Comparison of ENCODE assay signal across 8 cellular contexts in genomic region chr17:82023447-82024241, GRCh38. TPM values are rescaled to one million over a fixed set of nuclear protein-coding genes. Genes with fewer than 3 reads are reported as not detected.
DNase-seq lines count a peak whose midpoint lies in the region; ATAC-seq and TF ChIP-seq lines count a peak whose summit lies in the region.

No MANE protein-coding gene starts in this region.

- H3K27ac Mint-ChIP-seq in activated CD4-positive, alpha-beta memory T cell treated with anti-CD3 and anti-CD28 coated beads, Interleukin-2, amount 10 ng/mL, durations not matched to agents 7 days and 5 days: peak overlapping the region; percentile 35

- ATAC-seq in GM18511 (IDR thresholded peaks at IDR 0.05; ENCODE audit: unreplicated experiment) (peak; percentile 3), heart right ventricle (peak in 3 of 8 donors; percentile 0 to 3 (median 0)), gastrocnemius medialis (peak in 1 of 2 donors; percentile 4)

- H3K4me3 ChIP-seq in BJ (ENCODE audit: low read depth, low read length) (peak overlapping the region; percentile 75), heart right ventricle (peak overlapping the region; percentile 75 to 100 (median 89)), gastrocnemius medialis (peak overlapping the region; percentile 76 to 92 (median 84))

- peak overlapping the region; percentile 82 for H3K4me3 Mint-ChIP-seq in activated CD4-positive, alpha-beta memory T cell treated with anti-CD3 and anti-CD28 coated beads, Interleukin-2, amount 10 ng/mL, durations not matched to agents 7 days and 5 days

- no peaks in the 10 kb centered on the region for H3K27me3 Mint-ChIP-seq in activated CD4-positive, alpha-beta memory T cell treated with anti-CD3 and anti-CD28 coated beads, Interleukin-2, amount 10 ng/mL, durations not matched to agents 7 days and 5 days

- WGBS in heart right ventricle, 2 donors: 7% methylated on average over 52 to 55 of the region's 55 CpGs

- H3K27ac ChIP-seq in heart right ventricle: peak overlapping the region in 9 of 10 donors; percentile 32 to 74 (median 53)
- H3K27ac ChIP-seq in gastrocnemius medialis: peak overlapping the region; percentile 19 to 56 (median 30)

- no peaks in the 10 kb centered on the region for H3K9me3 Mint-ChIP-seq in activated CD4-positive, alpha-beta memory T cell treated with anti-CD3 and anti-CD28 coated beads, Interleukin-2, amount 10 ng/mL, durations not matched to agents 7 days and 5 days

- TF ChIP-seq POLR2A in gastrocnemius medialis (IDR thresholded peaks at IDR 0.05): no peak

- peaks cover 14% of the 10 kb centered on the region for H3K36me3 Mint-ChIP-seq in activated CD4-positive, alpha-beta memory T cell treated with anti-CD3 and anti-CD28 coated beads, Interleukin-2, amount 10 ng/mL, durations not matched to agents 7 days and 5 days (ENCODE audit: low read depth)

- CTCF ChIA-PET in BJ (lab: Yijun Ruan, JAX): interaction anchor here (0.6 to 11.6 kb wide), 9 partner anchors 14 to 1081 kb away, joined by 3 to 218 read pairs (median 7); partner anchors contain the start of genes DCXR, MYADML2 and NOTUM
- CTCF ChIA-PET in activated CD4-positive, alpha-beta memory T cell treated with anti-CD3 and anti-CD28 coated beads, Interleukin-2, amount 10 ng/mL, durations not matched to agents 7 days and 5 days (lab: Charles Lee): interaction anchor here (0.8 to 4.3 kb wide), 6 partner anchors 14 to 153 kb away, joined by 3 to 73 read pairs (median 6); partner anchors contain the start of genes ASPSCR1, DCXR, FASN and NOTUM

- H3K27me3 ChIP-seq in BJ (ENCODE audit: control insufficient read depth, insufficient read depth, low read length) (no peaks in the 10 kb centered on the region), heart right ventricle (no peaks in the 10 kb centered on the region), gastrocnemius medialis (no peaks in the 10 kb centered on the region)

- no peak for TF ChIP-seq CTCF in BJ (IDR thresholded peaks at IDR 0.05; ENCODE audit: insufficient read depth, low read depth, low read length)
- no peak for TF ChIP-seq CTCF in heart right ventricle (IDR thresholded peaks at IDR 0.05)
- no peak for TF ChIP-seq CTCF in gastrocnemius medialis (IDR thresholded peaks at IDR 0.05 in 4 of 5, conservative IDR thresholded peaks at IDR 0.05 in 1 of 5)

- H3K4me1 ChIP-seq in heart right ventricle (peaks cover 19 to 34% (median 29%) of the 10 kb centered on the region in 9 donors), gastrocnemius medialis (peaks cover 25 to 48% of the 10 kb centered on the region in 2 donors)

- DNase-seq in BJ (ENCODE audit: low read depth) (no peak), HT-29 (ENCODE audit: low spot score) (peak; percentile 27), heart right ventricle (no peak), gastrocnemius medialis (no peak), G401 (ENCODE audit: low spot score) (no peak), midbrain (lab: John Stamatoyannopoulos, UW) (no peak)
- DNase-seq in activated CD4-positive, alpha-beta memory T cell treated with anti-CD3 and anti-CD28 coated beads, Interleukin-2, amount 10 ng/mL, durations not matched to agents 7 days and 5 days: no peak

- POLR2A ChIA-PET in BJ (lab: Charles Lee): interaction anchor here (0.7 to 1.4 kb wide), 3 partner anchors 14 to 70 kb away, joined by 4 to 19 read pairs (median 5); partner anchors contain the start of gene DCXR
- POLR2A ChIA-PET in activated CD4-positive, alpha-beta memory T cell treated with anti-CD3 and anti-CD28 coated beads, Interleukin-2, amount 10 ng/mL, durations not matched to agents 7 days and 5 days (lab: Charles Lee): interaction anchor here (0.7 to 5.1 kb wide), 14 partner anchors 13 to 496 kb away, joined by 3 to 41 read pairs (median 4); partner anchors contain the start of genes ARHGDIA, DCXR, FASN and FOXK2

- H3K36me3 ChIP-seq in BJ (ENCODE audit: control insufficient read depth, insufficient read depth, low read length) (peaks cover 10% of the 10 kb centered on the region), heart right ventricle (peaks cover 0 to 9% (median 0%) of the 10 kb centered on the region in 9 donors), gastrocnemius medialis (no peaks in the 10 kb centered on the region)

- intact Hi-C loops in heart right ventricle (cut with DNase I): no loop called here
- intact Hi-C loops in gastrocnemius medialis (cut with DNase I; ENCODE audit: low total_unique reads): loop anchor here (1.0 kb wide), 3 partner anchors 14 to 163 kb away; partner anchors contain the start of genes ASPSCR1, DCXR and P4HB

- peaks cover 39% of the 10 kb centered on the region for H3K4me1 Mint-ChIP-seq in activated CD4-positive, alpha-beta memory T cell treated with anti-CD3 and anti-CD28 coated beads, Interleukin-2, amount 10 ng/mL, durations not matched to agents 7 days and 5 days

- in situ Hi-C loops in gastrocnemius medialis (cut with MboI; ENCODE audit: low sequenced_read_pairs in 4 of 4) (loop anchor here in 1 of 4 donors (5.0 kb wide), 1 partner anchor 61 kb away; the partner anchor contains the start of gene NOTUM), G401 (cut with HindIII; ENCODE audit: low sequenced_read_pairs) (no loop called here)

- no peaks in the 10 kb centered on the region for H3K9me3 ChIP-seq in heart right ventricle
- H3K9me3 ChIP-seq in gastrocnemius medialis: no peaks in the 10 kb centered on the region

RNA-seq across cellular contexts. Expression of gene LRRC45, which starts 0.5 kb away (rescaled TPM):
- polyA plus RNA-seq in BJ (2011; rRNA removed) (4.1 and 6.0 TPM in 2 replicates), heart right ventricle (1 to 10 TPM; 6.7 to 7.7 TPM)
- 3.1 and 3.7 TPM in 2 replicates for polyA minus RNA-seq in BJ (2011; rRNA and poly(A)+ RNA removed)
- total RNA-seq in HT-29 (2014; rRNA removed; shearing (Covaris generic)): 83.2 and 88.4 TPM in 2 replicates
- 10 to 100 TPM; 34.8 to 35.5 TPM for total RNA-seq in activated CD4-positive, alpha-beta memory T cell treated with anti-CD3 and anti-CD28 coated beads, Interleukin-2, amount 10 ng/mL, durations not matched to agents 7 days and 5 days
- total RNA-seq in heart right ventricle (10 to 100 TPM in 1 of 10 donors, 1 to 10 TPM in 9; 2.2 to 10.4 (median 3.1) TPM), gastrocnemius medialis (1 to 10 TPM; 1.1 to 5.0 (median 3.8) TPM)
- total RNA-seq in G401 (2014; rRNA removed; shearing (Covaris generic)): 21.2 and 25.1 TPM in 2 replicates

RNA-seq across cellular contexts. Expression of gene CENPX, which starts 1.0 kb away (rescaled TPM):
- polyA plus RNA-seq in BJ (2011; rRNA removed) (40.4 and 57.0 TPM in 2 replicates), heart right ventricle (100 to 1,000 TPM in 1 of 2 donors, 10 to 100 TPM in 1; 48.6 to 132 TPM)
- polyA minus RNA-seq in BJ (2011; rRNA and poly(A)+ RNA removed): 10.4 and 14.0 TPM in 2 replicates
- total RNA-seq in HT-29 (2014; rRNA removed; shearing (Covaris generic)): 297 and 339 TPM in 2 replicates
- total RNA-seq in activated CD4-positive, alpha-beta memory T cell treated with anti-CD3 and anti-CD28 coated beads, Interleukin-2, amount 10 ng/mL, durations not matched to agents 7 days and 5 days: 10 to 100 TPM; 52.7 to 54.7 TPM
- total RNA-seq in heart right ventricle (10 to 100 TPM; 15.8 to 37.4 (median 20.6) TPM), gastrocnemius medialis (10 to 100 TPM; 41.2 to 62.7 (median 57.0) TPM)
- total RNA-seq in G401 (2014; rRNA removed; shearing (Covaris generic)): 57.8 and 109 TPM in 2 replicates

RNA-seq across cellular contexts. Expression of gene RAC3, which starts 7.8 kb away (rescaled TPM):
- 7.5 and 11.5 TPM in 2 replicates for polyA plus RNA-seq in BJ (2011; rRNA removed)
- polyA minus RNA-seq in BJ (2011; rRNA and poly(A)+ RNA removed): 4.7 and 5.1 TPM in 2 replicates
- 68.7 and 71.3 TPM in 2 replicates for total RNA-seq in HT-29 (2014; rRNA removed; shearing (Covaris generic))
- 1 to 10 TPM; 7.9 to 8.1 TPM for total RNA-seq in activated CD4-positive, alpha-beta memory T cell treated with anti-CD3 and anti-CD28 coated beads, Interleukin-2, amount 10 ng/mL, durations not matched to agents 7 days and 5 days
- total RNA-seq in heart right ventricle: 1 to 10 TPM in 6 of 10 donors, under 1 TPM in 4; 0.82 to 1.6 (median 1.1) TPM
- 1 to 10 TPM; 1.5 to 3.3 TPM for polyA plus RNA-seq in heart right ventricle
- total RNA-seq in gastrocnemius medialis: 1 to 10 TPM in 1 of 4 donors, under 1 TPM in 1, not detected in 2; 0.42 to 2.0 TPM
- total RNA-seq in G401 (2014; rRNA removed; shearing (Covaris generic)): 176 and 261 TPM in 2 replicates

RNA-seq across cellular contexts. Expression of gene DCXR, which starts 13.9 kb away (rescaled TPM):
- polyA plus RNA-seq in BJ (2011; rRNA removed): 42.7 and 66.0 TPM in 2 replicates
- 21.7 and 40.3 TPM in 2 replicates for polyA minus RNA-seq in BJ (2011; rRNA and poly(A)+ RNA removed)
- total RNA-seq in HT-29 (2014; rRNA removed; shearing (Covaris generic)): 167 and 221 TPM in 2 replicates
- total RNA-seq in activated CD4-positive, alpha-beta memory T cell treated with anti-CD3 and anti-CD28 coated beads, Interleukin-2, amount 10 ng/mL, durations not matched to agents 7 days and 5 days: 10 to 100 TPM; 93.9 to 95.2 TPM
- 100 to 1,000 TPM; 155 to 258 (median 187) TPM for total RNA-seq in heart right ventricle
- polyA plus RNA-seq in heart right ventricle: 100 to 1,000 TPM; 283 to 387 TPM
- 100 to 1,000 TPM; 130 to 296 (median 223) TPM for total RNA-seq in gastrocnemius medialis
- total RNA-seq in G401 (2014; rRNA removed; shearing (Covaris generic)): 131 and 135 TPM in 2 replicates

RNA-seq across cellular contexts. Expression of gene RFNG, which starts 28.0 kb away (rescaled TPM):
- 15.8 and 23.7 TPM in 2 replicates for polyA plus RNA-seq in BJ (2011; rRNA removed)
- polyA minus RNA-seq in BJ (2011; rRNA and poly(A)+ RNA removed): 21.9 and 28.9 TPM in 2 replicates
- total RNA-seq in HT-29 (2014; rRNA removed; shearing (Covaris generic)): 49.5 and 52.6 TPM in 2 replicates
- 10 to 100 TPM; 26.3 to 28.4 TPM for total RNA-seq in activated CD4-positive, alpha-beta memory T cell treated with anti-CD3 and anti-CD28 coated beads, Interleukin-2, amount 10 ng/mL, durations not matched to agents 7 days and 5 days
- 10 to 100 TPM; 13.9 to 24.9 (median 18.9) TPM for total RNA-seq in heart right ventricle
- 10 to 100 TPM; 29.3 to 30.1 TPM for polyA plus RNA-seq in heart right ventricle
- total RNA-seq in gastrocnemius medialis: 10 to 100 TPM; 29.6 to 64.9 (median 49.1) TPM
- 41.2 and 41.5 TPM in 2 replicates for total RNA-seq in G401 (2014; rRNA removed; shearing (Covaris generic))
